8 cellular contexts compared by ENCODE assay signal in genomic region chr2:161160226-161161073, GRCh38. TPM values are rescaled to one million over a fixed set of nuclear protein-coding genes. Genes with fewer than 3 reads are reported as not detected.
DNase-seq lines count a peak whose midpoint lies in the region; TF ChIP-seq lines count a peak whose summit lies in the region.

TANK (plus strand) TSS chr2:161160428; CDS start chr2:161179663, 19,235 bp downstream.

- H3K27ac Mint-ChIP-seq in H9 (peak within 1 kb of the TSS; percentile 97 to 99 (median 99)), neural progenitor cell (peak within 1 kb of the TSS; percentile 99)

- no peaks in the 10 kb centered on the region for H3K79me1 ChIP-seq in H9 (ENCODE audit: insufficient read depth, low read depth, low read length, poor library complexity, severe bottlenecking)

- H3K27me3 ChIP-seq in H9 (ENCODE audit: insufficient read depth, low read length) = no peaks in the 10 kb centered on the region
- no peaks in the 10 kb centered on the region for H3K27me3 ChIP-seq in MG63
- H3K27me3 ChIP-seq in neural progenitor cell = no peaks in the 10 kb centered on the region

- H3K36me3 Mint-ChIP-seq in H9 (ENCODE audit: insufficient read depth in 1 of 3, low read depth in 3 of 3) (peaks cover 2 to 6% (median 5%) of the 10 kb centered on the region in 3 experiments; a peak in 6 of 7 replicates), neural progenitor cell (no peaks in the 10 kb centered on the region)

- no peak within 1 kb of the TSS for H3K56ac ChIP-seq in H9 (ENCODE audit: insufficient read length, low read depth, low read length)

- peak within 1 kb of the TSS; percentile 92 to 100 for H3K4me3 Mint-ChIP-seq in H9
- peak within 1 kb of the TSS; percentile 100 for H3K4me3 Mint-ChIP-seq in neural progenitor cell

- no peaks in the 10 kb centered on the region; the same call in 1 of the 2 replicates for H3K4me1 ChIP-seq in ES-I3 (ENCODE audit: insufficient read depth, low read length)
- no peaks in the 10 kb centered on the region for H3K4me1 ChIP-seq in H9 (ENCODE audit: insufficient read depth, low read length)
- H3K4me1 ChIP-seq in neural progenitor cell = peaks cover 9% of the 10 kb centered on the region

- H4K91ac ChIP-seq in H9 (ENCODE audit: insufficient read length, low read depth, low read length) = no peak within 1 kb of the TSS

- H3K79me2 ChIP-seq in H9 (ENCODE audit: insufficient read depth, low read length) = no peaks in the 10 kb centered on the region; the same call in 1 of the 2 replicates
- H3K79me2 ChIP-seq in neural progenitor cell (ENCODE audit: low read depth) = peaks cover 29% of the 10 kb centered on the region

- peak within 1 kb of the TSS; percentile 33 for H2AFZ ChIP-seq in H9 (ENCODE audit: low read length)
- H2AFZ ChIP-seq in neural progenitor cell (replicated peaks) = peak within 1 kb of the TSS; percentile 77

- H2BK20ac ChIP-seq in H9 (ENCODE audit: low read depth, low read length, poor library complexity, severe bottlenecking) = no peak within 1 kb of the TSS

- H4K5ac ChIP-seq in H9 (ENCODE audit: insufficient read length, low read depth, low read length) = no peak within 1 kb of the TSS

- no peak within 1 kb of the TSS for H3K4ac ChIP-seq in H9 (ENCODE audit: low read depth, low read length)

- H3K9me3 Mint-ChIP-seq in H9 (no peaks in the 10 kb centered on the region), neural progenitor cell (no peaks in the 10 kb centered on the region)

- H2AK5ac ChIP-seq in H9 (ENCODE audit: insufficient read length, low read length) = no peak within 1 kb of the TSS

- no peak within 1 kb of the TSS for H3T11ph ChIP-seq in H9 (ENCODE audit: low read length)

- H3K18ac ChIP-seq in H9 (ENCODE audit: insufficient read length, low read depth, low read length) = peak within 1 kb of the TSS; percentile 61

- peaks cover 7% of the 10 kb centered on the region for H3K23me2 ChIP-seq in H9 (ENCODE audit: insufficient read length, low read depth, low read length, poor library complexity, severe bottlenecking)

- H3K36me3 ChIP-seq in ES-I3 (ENCODE audit: insufficient read depth, low read length) = no peaks in the 10 kb centered on the region
- peaks cover 43% of the 10 kb centered on the region for H3K36me3 ChIP-seq in MG63
- no peaks in the 10 kb centered on the region for H3K36me3 ChIP-seq in neural progenitor cell

- peak within 1 kb of the TSS; percentile 85 for H3K14ac ChIP-seq in H9 (ENCODE audit: insufficient read depth, low read length)

- H3F3A ChIP-seq in neural progenitor cell (ENCODE audit: low read depth) = peaks cover 3% of the 10 kb centered on the region

- H4K20me1 ChIP-seq in H9 (ENCODE audit: control insufficient read depth, insufficient read depth, insufficient read length) (no peaks in the 10 kb centered on the region), neural progenitor cell (ENCODE audit: low read depth) (no peaks in the 10 kb centered on the region)

- TF ChIP-seq CTCF in H9 (conservative IDR thresholded peaks at IDR 0.05) = no peak
- no peak for TF ChIP-seq CTCF in foreskin fibroblast (IDR thresholded peaks at IDR 0.05; ENCODE audit: low read depth, low read length)
- TF ChIP-seq CTCF in neural progenitor cell (IDR thresholded peaks at IDR 0.05) = peak; percentile 3

- WGBS in H9 (ENCODE audit: extremely low coverage, insufficient read length, low lambda C conversion rate) = no CpG with 5 or more reads among the region's 50 CpGs

- no peak within 1 kb of the TSS for H3K27ac ChIP-seq in H9 (ENCODE audit: insufficient read length, low read depth, low read length)
- H3K27ac ChIP-seq in neural progenitor cell = no peak within 1 kb of the TSS

- no peak within 1 kb of the TSS for H2BK15ac ChIP-seq in H9 (ENCODE audit: low read depth, low read length)

- H3K9me3 ChIP-seq in ES-I3 (ENCODE audit: control insufficient read depth, insufficient read depth, low read length) = no peaks in the 10 kb centered on the region
- no peaks in the 10 kb centered on the region for H3K9me3 ChIP-seq in H9 (ENCODE audit: control insufficient read depth, low read depth, low read length)
- no peaks in the 10 kb centered on the region for H3K9me3 ChIP-seq in MG63
- no peaks in the 10 kb centered on the region for H3K9me3 ChIP-seq in neural progenitor cell (ENCODE audit: low read depth)

- peaks cover 9 to 17% of the 10 kb centered on the region in 2 experiments for H3K4me1 Mint-ChIP-seq in H9
- peaks cover 14% of the 10 kb centered on the region for H3K4me1 Mint-ChIP-seq in neural progenitor cell

- H2BK120ac ChIP-seq in H9 (ENCODE audit: low read depth, low read length, poor library complexity, severe bottlenecking) = no peak within 1 kb of the TSS

- no peak within 1 kb of the TSS for H2BK5ac ChIP-seq in H9 (ENCODE audit: insufficient read length, low read length)

- DNase-seq in H9 = peak; percentile 96
- peak; percentile 93 for DNase-seq in MG63
- DNase-seq in SIG-M5 treated with dmso at 0.1 percent for 504 hours (lab: John Stamatoyannopoulos, UW; ENCODE audit: unreplicated experiment) = peak; percentile 95
- peak; percentile 86 for DNase-seq in activated gamma-delta T cell treated with Interleukin-2 at 50 U/mL for 16 hours
- peak; percentile 98 to 99 for DNase-seq in foreskin fibroblast
- DNase-seq in neural progenitor cell (ENCODE audit: low spot score) = peak; percentile 93
- peak; percentile 94 for DNase-seq in stromal cell of bone marrow (ENCODE audit: low read depth)

- peak within 1 kb of the TSS; percentile 68 for H3K9ac ChIP-seq in ES-I3 (ENCODE audit: low read depth, low read length)
- peak within 1 kb of the TSS; percentile 85 for H3K9ac ChIP-seq in H9 (ENCODE audit: extremely low read depth, insufficient read length, low read length)
- H3K9ac ChIP-seq in neural progenitor cell = peak within 1 kb of the TSS; percentile 48

- peak within 1 kb of the TSS; percentile 96 for H3K4me2 ChIP-seq in H9 (ENCODE audit: insufficient read depth, insufficient read length, low read length)
- peak within 1 kb of the TSS; percentile 87 for H3K4me2 ChIP-seq in neural progenitor cell

- no peak within 1 kb of the TSS for H4K8ac ChIP-seq in H9 (replicated peaks; ENCODE audit: insufficient read length, low read depth, low read length)

- H3K4me3 ChIP-seq in MG63 = peak within 1 kb of the TSS; percentile 99
- H3K4me3 ChIP-seq in foreskin fibroblast (ENCODE audit: low read depth in 1 of 2, low read length in 2 of 2) = peak within 1 kb of the TSS; percentile 79 to 92
- peak within 1 kb of the TSS; percentile 69 for H3K4me3 ChIP-seq in neural progenitor cell

- H2BK12ac ChIP-seq in H9 (ENCODE audit: insufficient read length, low read depth, low read length) = no peak within 1 kb of the TSS

- H3K27me3 Mint-ChIP-seq in H9 (ENCODE audit: low read depth) (no peaks in the 10 kb centered on the region; the same call in 1 of the 2 replicates), neural progenitor cell (ENCODE audit: insufficient read depth, low read depth) (no peaks in the 10 kb centered on the region)

- H3K23ac ChIP-seq in H9 (ENCODE audit: insufficient read length, low read depth, low read length) = no peak within 1 kb of the TSS

RNA-seq across cellular contexts. Expression of gene TANK, which starts in this region (rescaled TPM):
- total RNA-seq in H9 (2021) (17.3 and 23.9 TPM in 2 replicates), neural progenitor cell (ENCODE audit: low replicate concordance) (19.8 and 43.5 TPM in 2 replicates)
- 28.1 and 30.7 TPM in 2 replicates for total RNA-seq in MG63 (2014; rRNA removed; shearing (Covaris generic); ENCODE audit: low replicate concordance)
